ENCODE assay signal across 13 cellular contexts in genomic region chr2:54652540-54652939, GRCh38.
DNase-seq lines count a peak whose midpoint lies in the region; ATAC-seq, FAIRE-seq and TF ChIP-seq lines count a peak whose summit lies in the region.
"Had no signal": no experiment of that assay in that cellular context is flagged by ENCODE, and none has a peak within 500 bp of the region (broad histone marks: within the 10 kb centered on the region; RNA-seq: fewer than 3 reads in every experiment).

No MANE protein-coding gene starts in this region.

- no peaks in the 10 kb centered on the region for H3K4me1 ChIP-seq in HAP-1

- H3K4me3 ChIP-seq in HAP-1 (no peak overlapping the region), foreskin fibroblast (ENCODE audit: low read depth in 1 of 2, low read length in 2 of 2) (no peak overlapping the region)

- no peaks in the 10 kb centered on the region for H3K9me3 Mint-ChIP-seq in activated T-helper 17 cell treated with anti-CD3 and anti-CD28 coated beads, Interleukin-2, amount 50 U/mL, for 72 hours
- H3K9me3 Mint-ChIP-seq: stimulated activated memory B cell treated with anti-CD40 and anti-IgM and Interleukin-4, amounts not matched to agents 10 μg/mL and 1 μg/mL and 100 μg/mL, for 72 hours had no signal

- H3K27ac Mint-ChIP-seq in activated T-helper 17 cell treated with anti-CD3 and anti-CD28 coated beads, Interleukin-2, amount 50 U/mL, for 72 hours = peak overlapping the region; percentile 86
- H3K27ac Mint-ChIP-seq: stimulated activated memory B cell treated with anti-CD40 and anti-IgM and Interleukin-4, amounts not matched to agents 10 μg/mL and 1 μg/mL and 100 μg/mL, for 72 hours had no signal

- H3K36me3 ChIP-seq in HAP-1 (replicated peaks) = peaks cover 84% of the 10 kb centered on the region

- FAIRE-seq in GM12892 (lab: Jason Lieb, UNC) = no peak

- no peak overlapping the region for H3K4me3 Mint-ChIP-seq in activated T-helper 17 cell treated with anti-CD3 and anti-CD28 coated beads, Interleukin-2, amount 50 U/mL, for 72 hours
- H3K4me3 Mint-ChIP-seq: stimulated activated memory B cell treated with anti-CD40 and anti-IgM and Interleukin-4, amounts not matched to agents 10 μg/mL and 1 μg/mL and 100 μg/mL, for 72 hours had no signal

- no peak for TF ChIP-seq POLR2A in GM12892 (IDR thresholded peaks at IDR 0.05; ENCODE audit: low read depth, low read length)

- in situ Hi-C loops in HAP-1 (cut with MboI; ENCODE audit: low sequenced_read_pairs) = loop anchor here (25.0 kb wide), 2 partner anchors 535 to 540 kb away; partner anchors contain the start of gene ACYP2

- H3K27me3 ChIP-seq in HAP-1 (ENCODE audit: low read depth) = no peaks in the 10 kb centered on the region

- peaks cover 97% of the 10 kb centered on the region for H3K36me3 Mint-ChIP-seq in activated T-helper 17 cell treated with anti-CD3 and anti-CD28 coated beads, Interleukin-2, amount 50 U/mL, for 72 hours (ENCODE audit: low read depth)

- H3K4me1 Mint-ChIP-seq in activated T-helper 17 cell treated with anti-CD3 and anti-CD28 coated beads, Interleukin-2, amount 50 U/mL, for 72 hours = peaks cover under 1% of the 10 kb centered on the region

- no peak for TF ChIP-seq CTCF in foreskin fibroblast (IDR thresholded peaks at IDR 0.05; ENCODE audit: low read depth, low read length)

- H3K27me3 Mint-ChIP-seq in activated T-helper 17 cell treated with anti-CD3 and anti-CD28 coated beads, Interleukin-2, amount 50 U/mL, for 72 hours = no peaks in the 10 kb centered on the region
- H3K27me3 Mint-ChIP-seq: stimulated activated memory B cell treated with anti-CD40 and anti-IgM and Interleukin-4, amounts not matched to agents 10 μg/mL and 1 μg/mL and 100 μg/mL, for 72 hours had no signal

- H3K9me3 ChIP-seq in HAP-1 = no peaks in the 10 kb centered on the region

- DNase-seq in GM12892 (ENCODE audit: insufficient read length) = no peak
- no peak for DNase-seq in NCI-H82 treated with DMSO at 0.1 percent for 48 hours (lab: John Stamatoyannopoulos, UW; ENCODE audit: unreplicated experiment)
- no peak for DNase-seq in HAP-1 (ENCODE audit: low spot score in 2 of 2)
- no peak for DNase-seq in foreskin fibroblast
- DNase-seq: midbrain, NCI-H1092, WERI-Rb-1 had no signal

- ATAC-seq in GM18502 (IDR thresholded peaks at IDR 0.05; ENCODE audit: poor library complexity, unreplicated experiment) (peak; percentile 92), GM19463 (IDR thresholded peaks at IDR 0.05; ENCODE audit: unreplicated experiment) (peak; percentile 90), HG02981 (IDR thresholded peaks at IDR 0.05; ENCODE audit: unreplicated experiment) (peak; percentile 92)
- ATAC-seq in activated T-helper 17 cell treated with anti-CD3 and anti-CD28 coated beads, Interleukin-2, amount 50 U/mL, for 72 hours (replicated peaks) = peak; percentile 85
- ATAC-seq: HCT116; stimulated activated memory B cell treated with anti-CD40 and anti-IgM and Interleukin-4, amounts not matched to agents 10 μg/mL and 1 μg/mL and 100 μg/mL, for 72 hours had no signal
